ENCODE assay signal across 8 cellular contexts in the genomic region with DNA sequence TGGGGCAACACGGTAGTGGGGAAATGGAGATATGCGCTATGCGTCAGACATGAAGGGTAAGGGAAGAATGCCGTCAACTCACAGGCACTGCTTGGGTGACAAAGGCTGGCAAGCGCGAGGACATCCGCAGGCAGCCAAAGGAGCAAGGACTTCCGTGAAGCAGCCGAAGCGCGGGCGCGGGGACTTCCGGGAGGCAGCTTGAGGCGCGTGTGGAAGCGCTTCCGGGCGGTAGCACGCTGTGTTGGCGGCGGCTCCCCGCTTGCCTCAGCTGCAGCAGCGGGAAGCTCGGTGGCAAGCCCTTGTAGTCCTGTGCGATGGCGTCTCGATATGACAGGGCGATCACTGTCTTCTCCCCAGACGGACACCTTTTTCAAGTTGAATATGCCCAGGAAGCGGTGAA. TPM values are rescaled to one million over a fixed set of nuclear protein-coding genes. Genes with fewer than 3 reads are reported as not detected.
DNase-seq lines count a peak whose midpoint lies in the region; ATAC-seq and TF ChIP-seq lines count a peak whose summit lies in the region.

Gene PSMA8, plus strand, starts transcription at position 218 of the 400 bp plus-strand sequence. Its CDS starts 97 bp downstream, at position 315.

- peak; percentile 70 for DNase-seq in activated CD8-positive, alpha-beta T cell treated with anti-CD3 and anti-CD28 coated beads for 36 hours
- peak; percentile 12 for DNase-seq in fibroblast of villous mesenchyme (ENCODE audit: low read depth)
- peak; percentile 12 for DNase-seq in stimulated activated CD8-positive, alpha-beta memory T cell treated with anti-CD3 and anti-CD28 coated beads, Interleukin-15, amount 100 ng/mL, for 1 hour (ENCODE audit: low read depth)
- no peak for DNase-seq in esophagus squamous epithelium (lab: John Stamatoyannopoulos, UW)
- no peak for DNase-seq in medulla oblongata (ENCODE audit: extremely low spot score)
- DNase-seq in LoVo (ENCODE audit: low spot score): no peak

- no peak for TF ChIP-seq CTCF in activated CD8-positive, alpha-beta T cell treated with anti-CD3 and anti-CD28 coated beads for 36 hours (IDR thresholded peaks at IDR 0.05)
- TF ChIP-seq CTCF in fibroblast of villous mesenchyme (IDR thresholded peaks at IDR 0.05; ENCODE audit: insufficient read depth, low read depth, low read length) (no peak), esophagus squamous epithelium (IDR thresholded peaks at IDR 0.05) (no peak)

- 63 to 76% methylated on average over 28 to 31 of the region's 31 CpGs for WGBS in esophagus squamous epithelium, 2 donors

- H3K4me3 ChIP-seq in fibroblast of villous mesenchyme (ENCODE audit: low read depth, low read length) (peak within 1 kb of the TSS; percentile 39), esophagus squamous epithelium (peak within 1 kb of the TSS in 1 of 4 donors; percentile 22)

- no peaks in the 10 kb centered on the region for H3K9me3 Mint-ChIP-seq in activated CD8-positive, alpha-beta T cell treated with anti-CD3 and anti-CD28 coated beads for 36 hours

- no peak within 1 kb of the TSS for H3K27ac ChIP-seq in esophagus squamous epithelium

- H3K4me1 ChIP-seq in esophagus squamous epithelium: no peaks in the 10 kb centered on the region

- intact Hi-C loops in activated CD8-positive, alpha-beta T cell treated with anti-CD3 and anti-CD28 coated beads for 36 hours (cut with micrococcal nuclease): no loop called here
- intact Hi-C loops in esophagus squamous epithelium (cut with DNase I): no loop called here

- no peaks in the 10 kb centered on the region for H3K9me3 ChIP-seq in esophagus squamous epithelium

- ATAC-seq in GM21526 (IDR thresholded peaks at IDR 0.05; ENCODE audit: low FRiP score, unreplicated experiment): peak; percentile 69
- ATAC-seq in activated CD8-positive, alpha-beta T cell treated with anti-CD3 and anti-CD28 coated beads for 36 hours: peak; percentile 84
- no peak for ATAC-seq in HG03135 (IDR thresholded peaks at IDR 0.05; ENCODE audit: unreplicated experiment)

- no peaks in the 10 kb centered on the region for H3K36me3 ChIP-seq in esophagus squamous epithelium

- no peaks in the 10 kb centered on the region for H3K36me3 Mint-ChIP-seq in activated CD8-positive, alpha-beta T cell treated with anti-CD3 and anti-CD28 coated beads for 36 hours (ENCODE audit: low read depth)

- H3K4me3 Mint-ChIP-seq in activated CD8-positive, alpha-beta T cell treated with anti-CD3 and anti-CD28 coated beads for 36 hours: peak within 1 kb of the TSS; percentile 72

- no peaks in the 10 kb centered on the region for H3K27me3 Mint-ChIP-seq in activated CD8-positive, alpha-beta T cell treated with anti-CD3 and anti-CD28 coated beads for 36 hours

- no peaks in the 10 kb centered on the region for H3K27me3 ChIP-seq in esophagus squamous epithelium

- no peak for TF ChIP-seq POLR2A in esophagus squamous epithelium (IDR thresholded peaks at IDR 0.05)

- peaks cover 1% of the 10 kb centered on the region for H3K4me1 Mint-ChIP-seq in activated CD8-positive, alpha-beta T cell treated with anti-CD3 and anti-CD28 coated beads for 36 hours (ENCODE audit: low read depth)

- POLR2A ChIA-PET in activated CD8-positive, alpha-beta T cell treated with anti-CD3 and anti-CD28 coated beads for 36 hours (lab: Charles Lee): no interaction called here

- CTCF ChIA-PET in activated CD8-positive, alpha-beta T cell treated with anti-CD3 and anti-CD28 coated beads for 36 hours (lab: Charles Lee): no interaction called here

- H3K27ac Mint-ChIP-seq in activated CD8-positive, alpha-beta T cell treated with anti-CD3 and anti-CD28 coated beads for 36 hours: peak within 1 kb of the TSS; percentile 91

RNA-seq across cellular contexts. Expression of gene PSMA8, which starts in this region (rescaled TPM):
- 1 to 10 TPM; 1.3 to 1.8 TPM for total RNA-seq in activated CD8-positive, alpha-beta T cell treated with anti-CD3 and anti-CD28 coated beads for 36 hours
- not detected in 2 replicates for total RNA-seq in fibroblast of villous mesenchyme
- total RNA-seq in esophagus squamous epithelium: not detected

Comparison
In these comparisons a context has a peak if more than half of its experiments do, and no peak if none do; other contexts are left out.
1. Peak in DNase-seq and H3K4me3 ChIP-seq in fibroblast of villous mesenchyme; RNA of the gene not detected or under 1 TPM.
2. DNase-seq: peak in activated CD8-positive, alpha-beta T cell treated with anti-CD3 and anti-CD28 coated beads for 36 hours (single experiment) and stimulated activated CD8-positive, alpha-beta memory T cell treated with anti-CD3 and anti-CD28 coated beads, Interleukin-15, amount 100 ng/mL, for 1 hour (single experiment); none in esophagus squamous epithelium (single experiment), medulla oblongata (single experiment) and LoVo (single experiment).